1 cellular context compared by ENCODE assay signal in genomic region chr12:97322388-97322787, GRCh38.
TF ChIP-seq lines count a peak whose summit lies in the region.

No MANE protein-coding gene starts in this region.

TF ChIP-seq in A549, 52 proteins besides CTCF, POLR2A, EP300 and RAD21 (continued from another document):
- TF ChIP-seq REST (IDR thresholded peaks at IDR 0.05): 0 out of 2 replicates have a peak, but pooled peaks have one; percentile 14
